26 cellular contexts compared by ENCODE assay signal in the genomic region with DNA sequence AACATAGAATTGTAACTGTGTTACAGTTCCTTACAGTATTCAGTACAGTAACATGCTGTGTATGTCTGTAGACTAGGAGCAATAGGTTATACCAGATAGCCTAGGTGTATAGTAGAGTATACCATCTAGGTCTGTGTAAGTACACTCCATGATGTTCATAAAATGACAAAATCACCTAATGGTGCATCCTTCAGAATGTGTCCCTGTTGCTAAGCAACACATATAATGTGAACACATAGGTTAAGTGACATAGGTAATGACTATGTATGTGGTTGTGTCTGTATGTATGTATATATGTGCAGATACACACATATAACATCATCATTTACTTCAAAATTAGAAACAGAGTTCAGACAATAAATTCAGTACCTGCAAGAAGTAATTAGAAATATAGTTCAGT.
DNase-seq lines count a peak whose midpoint lies in the region; ATAC-seq, FAIRE-seq and TF ChIP-seq lines count a peak whose summit lies in the region.
"Had no signal": no experiment of that assay in that cellular context is flagged by ENCODE, and none has a peak within 500 bp of the region (broad histone marks: within the 10 kb centered on the region; RNA-seq: fewer than 3 reads in every experiment).

No MANE protein-coding gene starts in this region.

- H3K4me1 ChIP-seq in K562 (replicated peaks in 1 of 2; ENCODE audit: control insufficient read depth in 2 of 2, insufficient read depth in 2 of 2, low read length in 2 of 2): no peaks in the 10 kb centered on the region
- H3K4me1 ChIP-seq: BLaER1 had no signal

- H3K9me1 ChIP-seq in K562 (ENCODE audit: control insufficient read depth, insufficient read depth, low read length): no peaks in the 10 kb centered on the region

- BruUV-seq in K562 (replicated peaks; lab: Mats Ljungman, UMichigan): no TSS peak

- no peaks in the 10 kb centered on the region for H3K4me1 Mint-ChIP-seq in stimulated activated naive CD8-positive, alpha-beta T cell treated with anti-CD3 and anti-CD28 coated beads, Interleukin-15, amount 100 ng/mL, for 72 hours
- H3K4me1 Mint-ChIP-seq in stimulated activated effector memory CD8-positive, alpha-beta T cell treated with anti-CD3 and anti-CD28 coated beads, Interleukin-12 subunit alpha, Interleukin-12 subunit beta, amount 100 ng/mL, for 72 hours: no peaks in the 10 kb centered on the region
- H3K4me1 Mint-ChIP-seq in activated CD4-positive, alpha-beta T cell treated with anti-CD3 and anti-CD28 coated beads, Interleukin-2, amount 10 ng/mL, durations not matched to agents 24 days and 14 days: no peaks in the 10 kb centered on the region
- H3K4me1 Mint-ChIP-seq: CD14-positive monocyte; CD4-positive, alpha-beta memory T cell; CD4-positive, CD25-positive, alpha-beta regulatory T cell; CD8-positive, alpha-beta memory T cell had no signal

- no peak overlapping the region for H3K27ac Mint-ChIP-seq in stimulated activated naive CD8-positive, alpha-beta T cell treated with anti-CD3 and anti-CD28 coated beads, Interleukin-15, amount 100 ng/mL, for 72 hours
- H3K27ac Mint-ChIP-seq in stimulated activated effector memory CD8-positive, alpha-beta T cell treated with anti-CD3 and anti-CD28 coated beads, Interleukin-12 subunit alpha, Interleukin-12 subunit beta, amount 100 ng/mL, for 72 hours: no peak overlapping the region
- H3K27ac Mint-ChIP-seq in activated CD4-positive, alpha-beta T cell treated with anti-CD3 and anti-CD28 coated beads, Interleukin-2, amount 10 ng/mL, durations not matched to agents 24 days and 14 days: no peak overlapping the region
- H3K27ac Mint-ChIP-seq: CD14-positive monocyte; CD4-positive, alpha-beta memory T cell; CD4-positive, CD25-positive, alpha-beta regulatory T cell; CD8-positive, alpha-beta memory T cell had no signal

- intact Hi-C loops in K562 (cut with micrococcal nuclease): no loop called here
- intact Hi-C loops in activated CD4-positive, alpha-beta T cell treated with anti-CD3 and anti-CD28 coated beads, Interleukin-2, amount 10 ng/mL, durations not matched to agents 24 days and 14 days (cut with micrococcal nuclease): no loop called here

- in situ Hi-C loops in K562 (cut with MboI): no loop called here

- TF ChIP-seq EP300 in K562 (IDR thresholded peaks at IDR 0.05; ENCODE audit: low read length): no peak

- H3K4me3 ChIP-seq in K562: no peak overlapping the region
- H3K4me3 ChIP-seq: BLaER1, GM12878 had no signal

- H2AFZ ChIP-seq in K562 (ENCODE audit: low read depth, low read length): no peak overlapping the region

- no peak overlapping the region for H3K27ac ChIP-seq in K562 (ENCODE audit: extremely low read depth, low read depth, low read length)
- H3K27ac ChIP-seq: BLaER1 had no signal

- CTCF ChIA-PET in K562 (lab: Yijun Ruan, JAX; ENCODE audit: low intra/inter-chr PET ratio): no interaction called here

- FAIRE-seq in K562 (lab: Jason Lieb, UNC): no peak
- FAIRE-seq in RCC 7860 (lab: Jason Lieb, UNC): no peak
- FAIRE-seq: A204.1, GM12878, GM19239 had no signal

- POLR2A ChIA-PET in K562 (lab: Yijun Ruan, JAX): no interaction called here

- TF ChIP-seq RAD21 in K562 (CRISPR knock-in tag; conservative IDR thresholded peaks at IDR 0.05 in 1 of 2, IDR thresholded peaks at IDR 0.05 in 1 of 2): no peak

- H4K20me1 ChIP-seq in K562 (replicated peaks; ENCODE audit: control insufficient read depth, insufficient read depth, low read length): no peaks in the 10 kb centered on the region
- H4K20me1 ChIP-seq: BLaER1 had no signal

- no peaks in the 10 kb centered on the region for H3K9me3 Mint-ChIP-seq in stimulated activated naive CD8-positive, alpha-beta T cell treated with anti-CD3 and anti-CD28 coated beads, Interleukin-15, amount 100 ng/mL, for 72 hours
- no peaks in the 10 kb centered on the region for H3K9me3 Mint-ChIP-seq in stimulated activated effector memory CD8-positive, alpha-beta T cell treated with anti-CD3 and anti-CD28 coated beads, Interleukin-12 subunit alpha, Interleukin-12 subunit beta, amount 100 ng/mL, for 72 hours
- no peaks in the 10 kb centered on the region for H3K9me3 Mint-ChIP-seq in activated CD4-positive, alpha-beta T cell treated with anti-CD3 and anti-CD28 coated beads, Interleukin-2, amount 10 ng/mL, durations not matched to agents 24 days and 14 days

- no peaks in the 10 kb centered on the region for H3K9me3 ChIP-seq in K562 (replicated peaks; ENCODE audit: control insufficient read depth, insufficient read depth, low read depth, low read length)
- H3K9me3 ChIP-seq: BE2C, BLaER1 had no signal

- TF ChIP-seq POLR2A in K562 (conservative IDR thresholded peaks at IDR 0.05): no peak

- no peak overlapping the region for H3K9ac ChIP-seq in K562 (ENCODE audit: insufficient read depth in 1 of 2, low read depth in 2 of 2, low read length in 2 of 2)
- H3K9ac ChIP-seq: BLaER1 had no signal

- H3K4me2 ChIP-seq in K562 (ENCODE audit: insufficient read depth, low read length): no peak overlapping the region
- H3K4me2 ChIP-seq: BLaER1 had no signal

- no peaks in the 10 kb centered on the region for H3K36me3 ChIP-seq in K562 (ENCODE audit: control insufficient read depth, insufficient read depth, low read length)
- H3K36me3 ChIP-seq: BE2C, BLaER1 had no signal

- H3K79me2 ChIP-seq in K562 (ENCODE audit: control insufficient read depth, insufficient read depth, low read length): no peaks in the 10 kb centered on the region

- no peak for TF ChIP-seq CTCF in K562 (IDR thresholded peaks at IDR 0.05 in 2 of 3, conservative IDR thresholded peaks at IDR 0.05 in 1 of 3; ENCODE audit: insufficient read depth in 2 of 3, low read depth in 1 of 3, low read length in 3 of 3)

- H3K27me3 ChIP-seq in K562 (ENCODE audit: control insufficient read depth in 2 of 2, insufficient read depth in 2 of 2, low read length in 2 of 2): no peaks in the 10 kb centered on the region
- H3K27me3 ChIP-seq: BE2C, BLaER1 had no signal

- ATAC-seq in stimulated activated naive CD8-positive, alpha-beta T cell treated with anti-CD3 and anti-CD28 coated beads, Interleukin-15, amount 100 ng/mL, for 72 hours: peak; percentile 23
- ATAC-seq in stimulated activated naive CD8-positive, alpha-beta T cell treated with anti-CD3 and anti-CD28 coated beads, Interleukin-15, Interleukin-2, amounts not matched to agents 100 U/mL and 50 U/mL, for 24 hours: no peak
- ATAC-seq in K562: no peak
- peak; percentile 37 for ATAC-seq in stimulated activated effector memory CD8-positive, alpha-beta T cell treated with anti-CD3 and anti-CD28 coated beads, Interleukin-12 subunit alpha, Interleukin-12 subunit beta, amount 100 ng/mL, for 72 hours
- ATAC-seq: GM12878 had no signal

- H3K36me3 Mint-ChIP-seq in stimulated activated effector memory CD8-positive, alpha-beta T cell treated with anti-CD3 and anti-CD28 coated beads, Interleukin-12 subunit alpha, Interleukin-12 subunit beta, amount 100 ng/mL, for 72 hours: no peaks in the 10 kb centered on the region
- H3K36me3 Mint-ChIP-seq in activated CD4-positive, alpha-beta T cell treated with anti-CD3 and anti-CD28 coated beads, Interleukin-2, amount 10 ng/mL, durations not matched to agents 24 days and 14 days (ENCODE audit: low read depth): no peaks in the 10 kb centered on the region
- H3K36me3 Mint-ChIP-seq: CD14-positive monocyte; CD4-positive, alpha-beta memory T cell; CD4-positive, CD25-positive, alpha-beta regulatory T cell; CD8-positive, alpha-beta memory T cell had no signal

- no peak for DNase-seq in stimulated activated naive CD8-positive, alpha-beta T cell treated with anti-CD3 and anti-CD28 coated beads, Interleukin-15, amount 100 ng/mL, for 72 hours
- no peak for DNase-seq in stimulated activated naive CD8-positive, alpha-beta T cell treated with anti-CD3 and anti-CD28 coated beads, Interleukin-15, Interleukin-2, amounts not matched to agents 100 U/mL and 50 U/mL, for 24 hours
- no peak for DNase-seq in K562 (ENCODE audit: extremely low read depth in 1 of 4, low spot score in 3 of 4)
- DNase-seq in stimulated activated effector memory CD8-positive, alpha-beta T cell treated with anti-CD3 and anti-CD28 coated beads, Interleukin-12 subunit alpha, Interleukin-12 subunit beta, amount 100 ng/mL, for 72 hours (ENCODE audit: low spot score in 2 of 2): no peak
- no peak for DNase-seq in activated CD4-positive, alpha-beta T cell treated with anti-CD3 and anti-CD28 coated beads, Interleukin-2, amount 10 ng/mL, durations not matched to agents 24 days and 14 days
- no peak for DNase-seq in islet precursor cell
- DNase-seq in RCC 7860 (ENCODE audit: low spot score): no peak
- DNase-seq: 8988T; ACHN; BE2C; CD4-positive, alpha-beta memory T cell; CD4-positive, CD25-positive, alpha-beta regulatory T cell; CD8-positive, alpha-beta memory T cell; COR-L47; DMS 273 treated with DMSO at 0.1 percent for 48 hours; DMS153; DMS53; DMS79; DND-41; EL; GDM1 had no signal

- no peak overlapping the region for H3K4me3 Mint-ChIP-seq in stimulated activated naive CD8-positive, alpha-beta T cell treated with anti-CD3 and anti-CD28 coated beads, Interleukin-15, amount 100 ng/mL, for 72 hours
- no peak overlapping the region for H3K4me3 Mint-ChIP-seq in stimulated activated effector memory CD8-positive, alpha-beta T cell treated with anti-CD3 and anti-CD28 coated beads, Interleukin-12 subunit alpha, Interleukin-12 subunit beta, amount 100 ng/mL, for 72 hours
- H3K4me3 Mint-ChIP-seq in activated CD4-positive, alpha-beta T cell treated with anti-CD3 and anti-CD28 coated beads, Interleukin-2, amount 10 ng/mL, durations not matched to agents 24 days and 14 days: no peak overlapping the region
- H3K4me3 Mint-ChIP-seq: CD14-positive monocyte; CD4-positive, alpha-beta memory T cell; CD4-positive, CD25-positive, alpha-beta regulatory T cell; CD8-positive, alpha-beta memory T cell had no signal

- peaks cover 8% of the 10 kb centered on the region for H3K27me3 Mint-ChIP-seq in stimulated activated naive CD8-positive, alpha-beta T cell treated with anti-CD3 and anti-CD28 coated beads, Interleukin-15, amount 100 ng/mL, for 72 hours
- no peaks in the 10 kb centered on the region for H3K27me3 Mint-ChIP-seq in activated CD4-positive, alpha-beta T cell treated with anti-CD3 and anti-CD28 coated beads, Interleukin-2, amount 10 ng/mL, durations not matched to agents 24 days and 14 days
- H3K27me3 Mint-ChIP-seq: CD4-positive, CD25-positive, alpha-beta regulatory T cell had no signal

TF ChIP-seq in K562, 482 proteins besides CTCF, POLR2A, EP300 and RAD21:
- peak; percentile 47 for TF ChIP-seq RFX1 (IDR thresholded peaks at IDR 0.05)
- TF ChIP-seq NBN (IDR thresholded peaks at IDR 0.05; ENCODE audit: low read depth): no peak
- TF ChIP-seq, protein P1, sequence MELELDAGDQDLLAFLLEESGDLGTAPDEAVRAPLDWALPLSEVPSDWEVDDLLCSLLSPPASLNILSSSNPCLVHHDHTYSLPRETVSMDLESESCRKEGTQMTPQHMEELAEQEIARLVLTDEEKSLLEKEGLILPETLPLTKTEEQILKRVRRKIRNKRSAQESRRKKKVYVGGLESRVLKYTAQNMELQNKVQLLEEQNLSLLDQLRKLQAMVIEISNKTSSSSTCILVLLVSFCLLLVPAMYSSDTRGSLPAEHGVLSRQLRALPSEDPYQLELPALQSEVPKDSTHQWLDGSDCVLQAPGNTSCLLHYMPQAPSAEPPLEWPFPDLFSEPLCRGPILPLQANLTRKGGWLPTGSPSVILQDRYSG (tag; conservative IDR thresholded peaks at IDR 0.05; ENCODE audit: low read depth): no peak

Comparison
In these comparisons a context has a peak if more than half of its experiments do, and no peak if none do; other contexts are left out.
1. ATAC-seq: peak in stimulated activated naive CD8-positive, alpha-beta T cell treated with anti-CD3 and anti-CD28 coated beads, Interleukin-15, amount 100 ng/mL, for 72 hours (single experiment) and stimulated activated effector memory CD8-positive, alpha-beta T cell treated with anti-CD3 and anti-CD28 coated beads, Interleukin-12 subunit alpha, Interleukin-12 subunit beta, amount 100 ng/mL, for 72 hours (single experiment); none in stimulated activated naive CD8-positive, alpha-beta T cell treated with anti-CD3 and anti-CD28 coated beads, Interleukin-15, Interleukin-2, amounts not matched to agents 100 U/mL and 50 U/mL, for 24 hours (single experiment) and K562 (single experiment).